In genomic region chr11:1824221-1825038, GRCh38 we compare ENCODE assay signal across 1 cellular context.
TF ChIP-seq lines count a peak whose summit lies in the region.

No MANE protein-coding gene starts in this region.

TF ChIP-seq in GM23338, 12 proteins besides CTCF, POLR2A, EP300 and RAD21 (continued from another document):
- TF ChIP-seq REST (IDR thresholded peaks at IDR 0.05; ENCODE audit: unreplicated experiment) (no peak), ZNF114 (CRISPR knock-in tag; IDR thresholded peaks at IDR 0.05) (no peak), NANOG (IDR thresholded peaks at IDR 0.05; ENCODE audit: borderline replicate concordance) (no peak), JUNB (IDR thresholded peaks at IDR 0.05; ENCODE audit: unreplicated experiment) (no peak), ZNF462 (CRISPR knock-in tag; IDR thresholded peaks at IDR 0.05) (no peak), POLR2AphosphoS5 (IDR thresholded peaks at IDR 0.05; ENCODE audit: low read depth) (no peak), EZH2phosphoT487 (IDR thresholded peaks at IDR 0.05; ENCODE audit: unreplicated experiment) (no peak), EZH2 (IDR thresholded peaks at IDR 0.05; ENCODE audit: low read depth, unreplicated experiment) (no peak), STAT1 (IDR thresholded peaks at IDR 0.05; ENCODE audit: unreplicated experiment) (no peak), ZNF331 (CRISPR knock-in tag; IDR thresholded peaks at IDR 0.05; ENCODE audit: low read depth) (no peak), CREB1 (CRISPR knock-in tag; IDR thresholded peaks at IDR 0.05; ENCODE audit: low read depth) (no peak)
